ENCODE assay signal across 41 cellular contexts in the genomic region with DNA sequence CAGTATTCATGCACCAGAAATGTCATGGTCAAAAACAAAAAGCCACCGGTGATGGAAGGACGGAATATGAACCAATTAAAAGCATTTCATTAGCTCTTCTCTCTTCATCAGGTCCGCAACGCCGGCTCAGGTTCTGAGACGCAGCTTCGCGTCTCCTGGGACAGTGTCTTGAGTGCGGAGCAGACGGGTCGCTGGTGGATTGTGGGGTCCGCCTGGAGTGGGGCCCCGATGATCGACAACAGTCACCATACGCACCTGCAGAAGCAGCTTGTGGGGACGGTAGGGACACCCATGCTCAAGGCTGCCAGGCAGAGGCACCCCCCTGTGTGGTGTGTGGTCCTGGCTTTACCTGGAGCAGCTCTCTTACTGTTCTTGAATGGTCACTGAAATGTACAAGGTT. TPM values are rescaled to one million over a fixed set of nuclear protein-coding genes. Genes with fewer than 3 reads are reported as not detected.
"Had no signal": no experiment of that assay in that cellular context is flagged by ENCODE, and none has a peak within 500 bp of the region (broad histone marks: within the 10 kb centered on the region; RNA-seq: fewer than 3 reads in every experiment).

No MANE protein-coding gene starts in this region.

- DNase-seq: activated B cell treated with CpG ODN at 0.5 μM for 24 hours; activated CD4-positive, alpha-beta memory T cell treated with anti-CD3 and anti-CD28 coated beads for 36 hours; activated CD4-positive, alpha-beta T cell treated with anti-CD3 and anti-CD28 coated beads for 4 hours; activated CD4-positive, alpha-beta T cell treated with anti-CD3 and anti-CD28 coated beads, Interleukin-2, amount 10 ng/mL, durations not matched to agents 24 days and 14 days; activated CD4-positive, alpha-beta T cell treated with anti-CD3 and anti-CD28 coated beads, Interleukin-2, amount 50 U/mL, for 1 hour; activated CD4-positive, alpha-beta T cell treated with anti-CD3 and anti-CD28 coated beads, Interleukin-2, amount 50 U/mL, for 4 hours; activated CD4-positive, CD25-positive, alpha-beta regulatory T cell treated with anti-CD3 and anti-CD28 coated beads, Interleukin-2, amount 50 U/mL, for 72 hours; activated CD8-positive, alpha-beta memory T cell treated with anti-CD3 and anti-CD28 coated beads, Interleukin-2, amount 50 U/mL, for 4 hours; activated CD8-positive, alpha-beta T cell treated with anti-CD3 and anti-CD28 coated beads for 36 hours; activated effector memory CD4-positive, alpha-beta T cell treated with anti-CD3 and anti-CD28 coated beads, Interleukin-2, amount 50 U/mL, for 16 hours; activated gamma-delta T cell treated with Interleukin-2 at 50 U/mL for 16 hours; activated naive CD4-positive, alpha-beta T cell; activated naive CD4-positive, alpha-beta T cell treated with anti-CD3 and anti-CD28 coated beads for 36 hours; activated naive CD4-positive, alpha-beta T cell treated with anti-CD3 and anti-CD28 coated beads, Interleukin-2, amount 50 U/mL, for 16 hours; activated naive CD8-positive, alpha-beta T cell treated with anti-CD3 and anti-CD28 coated beads for 36 hours; activated T-cell treated with anti-CD3 and anti-CD28 coated beads for 4 hours; activated T-cell treated with anti-CD3 and anti-CD28 coated beads, Interleukin-2, amount 50 U/mL, for 1 hour; activated T-cell treated with anti-CD3 and anti-CD28 coated beads, Interleukin-2, amount 50 U/mL, for 4 hours; activated T-cell treated with anti-CD3 and anti-CD28 coated beads, Interleukin-2, amount 50 U/mL, for 72 hours; adrenal gland; amniotic stem cell; aorta; body of pancreas; brain microvascular endothelial cell; central memory CD4-positive, alpha-beta T cell; cerebellar nuclear complex; T-helper 1 cell; T-helper 2 cell; T-helper 9 cell had no signal

- FAIRE-seq: astrocyte, TTC549 had no signal

- H3K4me1 ChIP-seq: adrenal gland, body of pancreas, breast epithelium had no signal

- H3K9me3 ChIP-seq: adrenal gland, body of pancreas, breast epithelium had no signal

- H3K4me3 Mint-ChIP-seq: activated B cell treated with CpG ODN at 0.5 μM for 24 hours; activated CD4-positive, alpha-beta memory T cell treated with anti-CD3 and anti-CD28 coated beads for 36 hours; activated CD4-positive, alpha-beta T cell treated with anti-CD3 and anti-CD28 coated beads, Interleukin-2, amount 10 ng/mL, durations not matched to agents 24 days and 14 days; activated CD8-positive, alpha-beta T cell treated with anti-CD3 and anti-CD28 coated beads for 36 hours; activated naive CD4-positive, alpha-beta T cell treated with anti-CD3 and anti-CD28 coated beads for 36 hours; activated naive CD8-positive, alpha-beta T cell treated with anti-CD3 and anti-CD28 coated beads for 36 hours; activated T-cell treated with anti-CD3 and anti-CD28 coated beads, Interleukin-2, amount 50 U/mL, for 4 hours; activated T-cell treated with anti-CD3 and anti-CD28 coated beads, Interleukin-2, amount 50 U/mL, for 72 hours; activated T-helper 1 cell treated with anti-CD3 and anti-CD28 coated beads, Interleukin-12 subunit alpha, Interleukin-12 subunit beta, Interleukin-2, Interleukin-4 antibody, amounts not matched to agents 30 ng/mL and 10 ng/mL and 1 ng/mL, durations not matched to agents 14 hours and 24 hours and 36 hours; activated T-helper 17 cell treated with anti-CD3 and anti-CD28 coated beads, Interleukin-2, amount 50 U/mL, for 72 hours; T-helper 1 cell treated with Interleukin-12 subunit alpha and Interleukin-12 subunit beta and Interleukin-4 antibody, amounts not matched to agents 30 μg/mL and 1 μg/mL, for 36 hours; T-helper 2 cell treated with Interferon-gamma antibody and Interleukin-4, amounts not matched to agents 5 μg/mL and 100 μg/mL, for 36 hours had no signal

- H3K27ac ChIP-seq: adrenal gland, body of pancreas, brain microvascular endothelial cell, breast epithelium, VCaP had no signal

- H3K4me1 Mint-ChIP-seq: activated B cell treated with CpG ODN at 0.5 μM for 24 hours; activated CD4-positive, alpha-beta T cell treated with anti-CD3 and anti-CD28 coated beads, Interleukin-2, amount 10 ng/mL, durations not matched to agents 24 days and 14 days; activated naive CD8-positive, alpha-beta T cell treated with anti-CD3 and anti-CD28 coated beads for 36 hours had no signal

- H3K27me3 Mint-ChIP-seq: activated B cell treated with CpG ODN at 0.5 μM for 24 hours; activated CD4-positive, alpha-beta memory T cell treated with anti-CD3 and anti-CD28 coated beads for 36 hours; activated CD4-positive, alpha-beta T cell treated with anti-CD3 and anti-CD28 coated beads, Interleukin-2, amount 10 ng/mL, durations not matched to agents 24 days and 14 days; activated CD8-positive, alpha-beta T cell treated with anti-CD3 and anti-CD28 coated beads for 36 hours; activated naive CD8-positive, alpha-beta T cell treated with anti-CD3 and anti-CD28 coated beads for 36 hours; activated T-helper 17 cell treated with anti-CD3 and anti-CD28 coated beads, Interleukin-2, amount 50 U/mL, for 72 hours had no signal

- H3K27me3 ChIP-seq: adrenal gland, body of pancreas, brain microvascular endothelial cell, breast epithelium had no signal

- H3K27ac Mint-ChIP-seq: activated B cell treated with CpG ODN at 0.5 μM for 24 hours; activated CD4-positive, alpha-beta memory T cell treated with anti-CD3 and anti-CD28 coated beads for 36 hours; activated CD4-positive, alpha-beta T cell treated with anti-CD3 and anti-CD28 coated beads, Interleukin-2, amount 10 ng/mL, durations not matched to agents 24 days and 14 days; activated CD8-positive, alpha-beta T cell treated with anti-CD3 and anti-CD28 coated beads for 36 hours; activated naive CD4-positive, alpha-beta T cell treated with anti-CD3 and anti-CD28 coated beads for 36 hours; activated naive CD4-positive, alpha-beta T cell treated with anti-CD3 and anti-CD28 coated beads, Interleukin-2, amount 50 U/mL, for 72 hours; activated naive CD8-positive, alpha-beta T cell treated with anti-CD3 and anti-CD28 coated beads for 36 hours; activated T-cell treated with anti-CD3 and anti-CD28 coated beads, Interleukin-2, amount 50 U/mL, for 72 hours; activated T-helper 1 cell treated with anti-CD3 and anti-CD28 coated beads, Interleukin-12 subunit alpha, Interleukin-12 subunit beta, Interleukin-2, Interleukin-4 antibody, amounts not matched to agents 30 ng/mL and 10 ng/mL and 1 ng/mL, durations not matched to agents 14 hours and 24 hours and 36 hours; activated T-helper 17 cell treated with anti-CD3 and anti-CD28 coated beads, Interleukin-2, amount 50 U/mL, for 72 hours; T-helper 1 cell treated with Interleukin-12 subunit alpha and Interleukin-12 subunit beta and Interleukin-4 antibody, amounts not matched to agents 30 μg/mL and 1 μg/mL, for 36 hours; T-helper 2 cell treated with Interferon-gamma antibody and Interleukin-4, amounts not matched to agents 5 μg/mL and 100 μg/mL, for 36 hours had no signal

- ATAC-seq: activated CD8-positive, alpha-beta T cell treated with anti-CD3 and anti-CD28 coated beads for 36 hours; activated naive CD4-positive, alpha-beta T cell treated with anti-CD3 and anti-CD28 coated beads, Interleukin-2, amount 50 U/mL, for 72 hours; activated T-cell treated with anti-CD3 and anti-CD28 coated beads, Interleukin-2, amount 50 U/mL, for 4 hours; activated T-cell treated with anti-CD3 and anti-CD28 coated beads, Interleukin-2, amount 50 U/mL, for 72 hours; activated T-helper 17 cell treated with anti-CD3 and anti-CD28 coated beads, Interleukin-2, amount 50 U/mL, for 72 hours; body of pancreas had no signal

- H3K4me3 ChIP-seq: adrenal gland, body of pancreas, breast epithelium had no signal

- H3K9me3 Mint-ChIP-seq: activated B cell treated with CpG ODN at 0.5 μM for 24 hours; activated CD4-positive, alpha-beta memory T cell treated with anti-CD3 and anti-CD28 coated beads for 36 hours; activated CD4-positive, alpha-beta T cell treated with anti-CD3 and anti-CD28 coated beads, Interleukin-2, amount 10 ng/mL, durations not matched to agents 24 days and 14 days; activated CD8-positive, alpha-beta T cell treated with anti-CD3 and anti-CD28 coated beads for 36 hours; activated naive CD4-positive, alpha-beta T cell treated with anti-CD3 and anti-CD28 coated beads for 36 hours; activated naive CD4-positive, alpha-beta T cell treated with anti-CD3 and anti-CD28 coated beads, Interleukin-2, amount 50 U/mL, for 72 hours; activated naive CD8-positive, alpha-beta T cell treated with anti-CD3 and anti-CD28 coated beads for 36 hours; activated T-cell treated with anti-CD3 and anti-CD28 coated beads, Interleukin-2, amount 50 U/mL, for 4 hours; activated T-cell treated with anti-CD3 and anti-CD28 coated beads, Interleukin-2, amount 50 U/mL, for 72 hours; activated T-helper 1 cell treated with anti-CD3 and anti-CD28 coated beads, Interleukin-12 subunit alpha, Interleukin-12 subunit beta, Interleukin-2, Interleukin-4 antibody, amounts not matched to agents 30 ng/mL and 10 ng/mL and 1 ng/mL, durations not matched to agents 14 hours and 24 hours and 36 hours; activated T-helper 17 cell treated with anti-CD3 and anti-CD28 coated beads, Interleukin-2, amount 50 U/mL, for 72 hours; T-helper 1 cell treated with Interleukin-12 subunit alpha and Interleukin-12 subunit beta and Interleukin-4 antibody, amounts not matched to agents 30 μg/mL and 1 μg/mL, for 36 hours; T-helper 2 cell treated with Interferon-gamma antibody and Interleukin-4, amounts not matched to agents 5 μg/mL and 100 μg/mL, for 36 hours had no signal

RNA-seq across cellular contexts. Expression of a gene that starts 47.6 kb away (rescaled TPM):
- total RNA-seq: activated B cell treated with CpG ODN at 0.5 μM for 24 hours; activated CD4-positive, alpha-beta memory T cell treated with anti-CD3 and anti-CD28 coated beads for 36 hours; activated CD4-positive, alpha-beta T cell treated with anti-CD3 and anti-CD28 coated beads, Interleukin-2, amount 10 ng/mL, durations not matched to agents 24 days and 14 days; activated CD8-positive, alpha-beta memory T cell treated with anti-CD3 and anti-CD28 coated beads for 36 hours; activated CD8-positive, alpha-beta T cell treated with anti-CD3 and anti-CD28 coated beads for 36 hours; activated naive CD8-positive, alpha-beta T cell treated with anti-CD3 and anti-CD28 coated beads for 36 hours; activated T-cell treated with anti-CD3 and anti-CD28 coated beads, Interleukin-2, amount 50 U/mL, for 4 hours; activated T-helper 1 cell treated with anti-CD3 and anti-CD28 coated beads, Interleukin-12 subunit alpha, Interleukin-12 subunit beta, Interleukin-2, Interleukin-4 antibody, amounts not matched to agents 30 ng/mL and 10 ng/mL and 1 ng/mL, durations not matched to agents 14 hours and 24 hours and 36 hours; activated T-helper 17 cell treated with anti-CD3 and anti-CD28 coated beads, Interleukin-2, amount 50 U/mL, for 72 hours; aorta; astrocyte; cardiac septum; chondrocyte had no signal
- polyA plus RNA-seq: adrenal gland had no signal
